Comparison of ENCODE assay signal across 10 cellular contexts in the genomic region with DNA sequence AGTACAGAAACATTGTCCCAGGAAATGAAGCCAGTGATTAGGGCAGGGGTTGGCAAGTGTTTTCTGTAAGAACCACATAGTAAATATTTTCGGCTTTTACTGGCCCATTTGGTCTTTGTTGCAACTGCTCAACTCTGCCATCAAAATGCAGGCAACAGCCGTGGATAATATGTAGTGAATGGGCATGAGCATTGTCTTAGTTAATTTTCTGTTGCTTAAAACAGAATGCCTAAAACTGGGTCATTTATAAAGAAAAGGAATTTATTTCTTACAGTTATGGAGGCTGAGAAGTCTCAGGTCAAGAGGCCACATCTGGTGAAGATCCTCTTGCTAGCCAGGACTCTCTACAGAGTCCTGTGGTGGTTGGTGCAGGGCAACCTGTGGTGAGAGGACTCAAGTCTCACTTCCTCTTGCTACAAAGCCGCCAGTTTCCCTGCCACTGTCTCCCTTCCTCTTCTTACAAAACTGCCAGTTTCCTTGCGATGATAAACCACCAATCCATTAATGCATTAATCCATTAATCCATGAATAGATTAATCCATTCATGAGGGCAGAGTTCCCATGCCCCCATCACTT.
DNase-seq lines count a peak whose midpoint lies in the region; ATAC-seq and TF ChIP-seq lines count a peak whose summit lies in the region.
"Had no signal": no experiment of that assay in that cellular context is flagged by ENCODE, and none has a peak within 500 bp of the region (broad histone marks: within the 10 kb centered on the region; RNA-seq: fewer than 3 reads in every experiment).

No MANE protein-coding gene starts in this region.

- TF ChIP-seq CTCF in AG10803 (conservative IDR thresholded peaks at IDR 0.05; ENCODE audit: low read length): no peak
- no peak for TF ChIP-seq CTCF in SK-N-SH (IDR thresholded peaks at IDR 0.05)

- DNase-seq in AG10803 (ENCODE audit: low read depth) (peak; percentile 41), GM19238 (ENCODE audit: insufficient read length, low spot score) (peak; percentile 52), SK-N-SH (no peak), SHP77 (lab: John Stamatoyannopoulos, UW) (no peak), G401 (ENCODE audit: low spot score) (no peak), kidney tubule cell (ENCODE audit: low spot score) (no peak)
- no peak for DNase-seq in activated naive CD8-positive, alpha-beta T cell treated with anti-CD3 and anti-CD28 coated beads, Interleukin-2, amount 50 U/mL, for 24 hours
- DNase-seq: heart right ventricle had no signal

- no peak overlapping the region for H3K9ac ChIP-seq in SK-N-SH

- H3K36me3 ChIP-seq in SK-N-SH (replicated peaks in 1 of 2; ENCODE audit: control insufficient read depth in 1 of 2, insufficient read depth in 2 of 2, low read length in 1 of 2): no peaks in the 10 kb centered on the region
- H3K36me3 ChIP-seq: heart right ventricle had no signal

- POLR2A ChIA-PET in SK-N-SH (lab: Yijun Ruan, JAX): no interaction called here

- no peak for TF ChIP-seq EP300 in SK-N-SH (IDR thresholded peaks at IDR 0.05; ENCODE audit: borderline replicate concordance in 1 of 2, low read depth in 1 of 2, low read length in 1 of 2)

- H3K4me1 Mint-ChIP-seq in activated naive CD8-positive, alpha-beta T cell treated with anti-CD3 and anti-CD28 coated beads, Interleukin-2, amount 50 U/mL, for 24 hours: no peaks in the 10 kb centered on the region

- peak overlapping the region in 1 of 2 experiments; percentile 9; a peak in 1 of 4 replicates for H3K27ac ChIP-seq in SK-N-SH (ENCODE audit: low read depth in 2 of 2, low read length in 1 of 2)

- TF ChIP-seq RAD21 in SK-N-SH (IDR thresholded peaks at IDR 0.05; ENCODE audit: low read length): no peak

- ATAC-seq in HG03103 (IDR thresholded peaks at IDR 0.05; ENCODE audit: low read depth, unreplicated experiment): peak; percentile 98
- ATAC-seq in activated naive CD8-positive, alpha-beta T cell treated with anti-CD3 and anti-CD28 coated beads, Interleukin-2, amount 50 U/mL, for 24 hours: no peak

- no peaks in the 10 kb centered on the region for H3K79me2 ChIP-seq in SK-N-SH (ENCODE audit: insufficient read depth)

- 87% methylated on average over 4 of the region's 4 CpGs for WGBS in SK-N-SH (ENCODE audit: low lambda C conversion rate)

- CTCF ChIA-PET in SK-N-SH (lab: Yijun Ruan, JAX): interaction anchor here (1.4 kb wide), 1 partner anchor 20 kb away, joined by 3 read pairs; no protein-coding TSS in a partner anchor

- no peaks in the 10 kb centered on the region for H3K9me2 ChIP-seq in SK-N-SH

- no peaks in the 10 kb centered on the region for H3K36me3 Mint-ChIP-seq in activated naive CD8-positive, alpha-beta T cell treated with anti-CD3 and anti-CD28 coated beads, Interleukin-2, amount 50 U/mL, for 24 hours (ENCODE audit: low read depth)

- no peaks in the 10 kb centered on the region for H3K9me3 ChIP-seq in SK-N-SH
- H3K9me3 ChIP-seq: heart right ventricle had no signal

- H3F3A ChIP-seq in SK-N-SH (replicated peaks; ENCODE audit: insufficient read depth): peaks cover 6% of the 10 kb centered on the region

- H3K27ac Mint-ChIP-seq in activated naive CD8-positive, alpha-beta T cell treated with anti-CD3 and anti-CD28 coated beads, Interleukin-2, amount 50 U/mL, for 24 hours: no peak overlapping the region
- H3K27ac Mint-ChIP-seq: IgD-negative memory B cell had no signal

- H2AFZ ChIP-seq in SK-N-SH (ENCODE audit: low read depth): no peak overlapping the region

- in situ Hi-C loops in G401 (cut with HindIII; ENCODE audit: low sequenced_read_pairs): no loop called here

- no peaks in the 10 kb centered on the region for H3K27me3 ChIP-seq in SK-N-SH (ENCODE audit: insufficient read depth)
- H3K27me3 ChIP-seq: heart right ventricle had no signal

- H4K20me1 ChIP-seq in SK-N-SH (ENCODE audit: insufficient read depth): no peaks in the 10 kb centered on the region

- no peaks in the 10 kb centered on the region for H3K9me3 Mint-ChIP-seq in activated naive CD8-positive, alpha-beta T cell treated with anti-CD3 and anti-CD28 coated beads, Interleukin-2, amount 50 U/mL, for 24 hours
- H3K9me3 Mint-ChIP-seq: IgD-negative memory B cell had no signal

- no peak overlapping the region for H3K4me3 Mint-ChIP-seq in activated naive CD8-positive, alpha-beta T cell treated with anti-CD3 and anti-CD28 coated beads, Interleukin-2, amount 50 U/mL, for 24 hours

- peaks cover 8 to 9% of the 10 kb centered on the region in 2 experiments; a peak in 2 of 4 replicates for H3K4me1 ChIP-seq in SK-N-SH (ENCODE audit: control insufficient read depth in 1 of 2, insufficient read depth in 2 of 2, low read depth in 1 of 2, low read length in 1 of 2)

- peaks cover 5% of the 10 kb centered on the region for H3K27me3 Mint-ChIP-seq in activated naive CD8-positive, alpha-beta T cell treated with anti-CD3 and anti-CD28 coated beads, Interleukin-2, amount 50 U/mL, for 24 hours

- H3K4me3 ChIP-seq in AG10803 (ENCODE audit: low read length) (no peak overlapping the region), SK-N-SH (ENCODE audit: low read depth in 2 of 2, low read length in 1 of 2) (no peak overlapping the region)
- H3K4me3 ChIP-seq: heart right ventricle had no signal

- no peak overlapping the region for H3K4me2 ChIP-seq in SK-N-SH

TF ChIP-seq in SK-N-SH, 30 proteins besides CTCF, POLR2A, EP300 and RAD21:
- 0 out of 2 replicates have a peak, but pooled peaks have one; percentile 4 for TF ChIP-seq TCF12 (IDR thresholded peaks at IDR 0.05)
- no peak for TF ChIP-seq RFX5 (IDR thresholded peaks at IDR 0.05; ENCODE audit: low read length)

Comparison
In these comparisons a context has a peak if more than half of its experiments do, and no peak if none do; other contexts are left out.
1. DNase-seq: peak in AG10803 (single experiment) and GM19238 (single experiment); none in SK-N-SH (single experiment), SHP77 (0 of 2), activated naive CD8-positive, alpha-beta T cell treated with anti-CD3 and anti-CD28 coated beads, Interleukin-2, amount 50 U/mL, for 24 hours (single experiment), G401 (single experiment) and kidney tubule cell (single experiment).